ENCODE assay signal across 25 cellular contexts in genomic region chr11:19284881-19285280, GRCh38. TPM values are rescaled to one million over a fixed set of nuclear protein-coding genes. Genes with fewer than 3 reads are reported as not detected.
"Had no signal": no experiment of that assay in that cellular context is flagged by ENCODE, and none has a peak within 500 bp of the region (broad histone marks: within the 10 kb centered on the region; RNA-seq: fewer than 3 reads in every experiment).

No MANE protein-coding gene starts in this region.

- H3K27ac ChIP-seq: coronary artery, esophagus squamous epithelium, heart right ventricle, neural progenitor cell, prostate gland, right atrium auricular region, sigmoid colon, stomach, thyroid gland had no signal

- H3K36me3 ChIP-seq: esophagus squamous epithelium, heart right ventricle, neural progenitor cell, prostate gland, right atrium auricular region, sigmoid colon, stomach, thyroid gland had no signal

- H3K4me1 ChIP-seq: heart right ventricle, prostate gland, right atrium auricular region, sigmoid colon had no signal

- H3K4me2 ChIP-seq: neural progenitor cell had no signal

- H3K4me3 ChIP-seq: coronary artery, esophagus squamous epithelium, heart right ventricle, lung, neural progenitor cell, prostate gland, right atrium auricular region, sigmoid colon, stomach, thyroid gland had no signal

- H3K36me3 Mint-ChIP-seq: memory B cell; naive thymus-derived CD8-positive, alpha-beta T cell; neural progenitor cell; stimulated activated effector memory CD8-positive, alpha-beta T cell treated with anti-CD3 and anti-CD28 coated beads, Interleukin-12 subunit alpha, Interleukin-12 subunit beta, amount 100 ng/mL, for 72 hours; type B pancreatic cell had no signal

- ATAC-seq: heart right ventricle; left ventricle myocardium superior; naive thymus-derived CD8-positive, alpha-beta T cell had no signal

- H3K27ac Mint-ChIP-seq: memory B cell, type B pancreatic cell had no signal

- H3K9me3 ChIP-seq: esophagus squamous epithelium, heart right ventricle, prostate gland, right atrium auricular region, sigmoid colon, stomach, thyroid gland had no signal

- DNase-seq: dermis blood vessel endothelial cell; effector memory CD4-positive, alpha-beta T cell; erythroblast; esophagus squamous epithelium; foreskin melanocyte; glutamatergic neuron; heart right ventricle; hippocampal formation; left ventricle myocardium superior; naive thymus-derived CD8-positive, alpha-beta T cell; nucleus accumbens; sigmoid colon; stimulated activated CD4-positive, alpha-beta T cell treated with anti-CD3 and anti-CD28 coated beads, Interleukin-2, amount 100 ng/mL, for 24 hours; stimulated activated CD4-positive, alpha-beta T cell treated with anti-CD3 and anti-CD28 coated beads, Interleukin-4, amount 100 ng/mL, for 24 hours; stimulated activated naive CD4-positive, alpha-beta T cell treated with Interleukin-2 at 50 U/mL for 16 hours; stomach; thyroid gland had no signal

- H3K27me3 ChIP-seq: heart right ventricle, right atrium auricular region, thyroid gland had no signal

- H2AFZ ChIP-seq: neural progenitor cell had no signal

- H3K9ac ChIP-seq: neural progenitor cell had no signal

- H3K4me1 Mint-ChIP-seq: memory B cell had no signal

- H3K4me3 Mint-ChIP-seq: memory B cell; naive thymus-derived CD8-positive, alpha-beta T cell; neural progenitor cell; stimulated activated effector memory CD8-positive, alpha-beta T cell treated with anti-CD3 and anti-CD28 coated beads, Interleukin-12 subunit alpha, Interleukin-12 subunit beta, amount 100 ng/mL, for 72 hours; type B pancreatic cell had no signal

- H3K9me3 Mint-ChIP-seq: memory B cell; neural progenitor cell; stimulated activated effector memory CD8-positive, alpha-beta T cell treated with anti-CD3 and anti-CD28 coated beads, Interleukin-12 subunit alpha, Interleukin-12 subunit beta, amount 100 ng/mL, for 72 hours; type B pancreatic cell had no signal

RNA-seq across cellular contexts. Expression of gene E2F8, which starts 44.1 kb away (rescaled TPM):
- total RNA-seq: naive thymus-derived CD8-positive, alpha-beta T cell; thyroid gland had no signal
- polyA plus RNA-seq: naive thymus-derived CD8-positive, alpha-beta T cell had no signal
